ENCODE assay signal across 16 cellular contexts in the genomic region with DNA sequence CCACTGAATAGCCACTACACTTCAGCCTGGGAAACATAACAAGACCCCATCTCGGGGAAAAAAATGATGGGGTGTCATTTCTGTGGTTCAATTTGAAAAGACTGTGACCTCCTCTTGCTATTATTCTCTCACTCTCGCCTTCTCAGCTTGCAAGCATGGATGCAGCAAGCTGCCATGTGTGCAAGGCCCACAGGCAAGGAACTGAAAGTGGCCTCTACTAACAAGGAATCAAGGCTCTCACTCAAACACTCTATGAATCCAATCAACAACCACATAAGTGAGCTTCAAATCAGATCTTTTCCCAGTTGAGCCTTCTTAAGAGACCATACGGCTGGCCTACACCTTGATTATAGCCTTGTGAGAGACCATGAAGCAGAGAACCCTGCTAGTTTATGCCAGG. TPM values are rescaled to one million over a fixed set of nuclear protein-coding genes. Genes with fewer than 3 reads are reported as not detected.
DNase-seq lines count a peak whose midpoint lies in the region; ATAC-seq and TF ChIP-seq lines count a peak whose summit lies in the region.
"Had no signal": no experiment of that assay in that cellular context is flagged by ENCODE, and none has a peak within 500 bp of the region (broad histone marks: within the 10 kb centered on the region; RNA-seq: fewer than 3 reads in every experiment).

No MANE protein-coding gene starts in this region.

- DNase-seq in mammary epithelial cell (no peak), MCF 10A (ENCODE audit: unreplicated experiment) (no peak), uterus (no peak), GM13977 (ENCODE audit: low spot score) (no peak), NCI-H2081 (lab: John Stamatoyannopoulos, UW) (no peak), medulla oblongata (ENCODE audit: extremely low spot score) (no peak)
- DNase-seq in activated CD8-positive, alpha-beta T cell treated with anti-CD3 and anti-CD28 coated beads, Interleukin-2, amount 10 ng/mL, durations not matched to agents 7 days and 5 days, result no peak
- DNase-seq: activated CD8-positive, alpha-beta memory T cell treated with anti-CD3 and anti-CD28 coated beads, Interleukin-2, amount 50 U/mL, for 48 hours; amniotic stem cell; NCI-H187; NCI-H774; posterior cingulate gyrus; SIG-M5 had no signal

- no peak overlapping the region for H3K4me3 Mint-ChIP-seq in MCF 10A (ENCODE audit: unreplicated experiment)
- H3K4me3 Mint-ChIP-seq in activated CD8-positive, alpha-beta T cell treated with anti-CD3 and anti-CD28 coated beads, Interleukin-2, amount 10 ng/mL, durations not matched to agents 7 days and 5 days, result no peak overlapping the region

- H3K4me1 Mint-ChIP-seq in MCF 10A (ENCODE audit: insufficient read depth, unreplicated experiment), result peaks cover 8% of the 10 kb centered on the region
- peaks cover 13% of the 10 kb centered on the region for H3K4me1 Mint-ChIP-seq in activated CD8-positive, alpha-beta T cell treated with anti-CD3 and anti-CD28 coated beads, Interleukin-2, amount 10 ng/mL, durations not matched to agents 7 days and 5 days (ENCODE audit: low read depth)

- WGBS in mammary epithelial cell (ENCODE audit: low coverage, missing lambda C conversion rate), result 96% methylated on average over 3 of the region's 3 CpGs

- H3K27ac ChIP-seq in mammary epithelial cell (ENCODE audit: insufficient read depth, low read depth, low read length), result no peak overlapping the region
- peak overlapping the region; percentile 79 to 80 for H3K27ac ChIP-seq in uterus

- H3K4me3 ChIP-seq in mammary epithelial cell (replicated peaks in 1 of 3; ENCODE audit: insufficient read depth in 1 of 3, low read depth in 2 of 3, low read length in 3 of 3) (no peak overlapping the region), uterus (no peak overlapping the region)
- H3K4me3 ChIP-seq: lung had no signal

- CTCF ChIA-PET in mammary epithelial cell (lab: Charles Lee; ENCODE audit: low non-redundant PET) (interaction anchor here (0.7 kb wide), 1 partner anchor 119 kb away, joined by 3 read pairs; no protein-coding TSS in a partner anchor), MCF 10A (lab: Yijun Ruan, JAX) (interaction anchor here (0.5 to 10.7 kb wide), 17 partner anchors 12 to 1058 kb away, joined by 3 to 118 read pairs (median 4); a partner anchor contains a TSS)
- CTCF ChIA-PET in activated CD8-positive, alpha-beta T cell treated with anti-CD3 and anti-CD28 coated beads, Interleukin-2, amount 10 ng/mL, durations not matched to agents 7 days and 5 days (lab: Charles Lee), result interaction anchor here (0.7 to 8.1 kb wide), 29 partner anchors 9 to 676 kb away, joined by 3 to 153 read pairs (median 10); a partner anchor contains a TSS

- H3K27ac Mint-ChIP-seq in MCF 10A (ENCODE audit: low read depth, unreplicated experiment), result no peak overlapping the region
- peak overlapping the region; percentile 70 for H3K27ac Mint-ChIP-seq in activated CD8-positive, alpha-beta T cell treated with anti-CD3 and anti-CD28 coated beads, Interleukin-2, amount 10 ng/mL, durations not matched to agents 7 days and 5 days

- H3K4me2 ChIP-seq in mammary epithelial cell (ENCODE audit: insufficient read depth, low read depth, low read length), result no peak overlapping the region

- H3K27me3 ChIP-seq in mammary epithelial cell (ENCODE audit: insufficient read depth, low read length) (no peaks in the 10 kb centered on the region), uterus (no peaks in the 10 kb centered on the region)
- H3K27me3 ChIP-seq: esophagus muscularis mucosa had no signal

- H3K4me1 ChIP-seq in mammary epithelial cell (ENCODE audit: insufficient read depth, low read length), result peaks cover 21% of the 10 kb centered on the region
- H3K4me1 ChIP-seq in uterus, result no peaks in the 10 kb centered on the region

- no peaks in the 10 kb centered on the region for H3K9me3 Mint-ChIP-seq in MCF 10A (ENCODE audit: unreplicated experiment)
- H3K9me3 Mint-ChIP-seq in activated CD8-positive, alpha-beta T cell treated with anti-CD3 and anti-CD28 coated beads, Interleukin-2, amount 10 ng/mL, durations not matched to agents 7 days and 5 days (ENCODE audit: insufficient read depth), result no peaks in the 10 kb centered on the region

- TF ChIP-seq CTCF in mammary epithelial cell (conservative IDR thresholded peaks at IDR 0.05 in 1 of 2, IDR thresholded peaks at IDR 0.05 in 1 of 2; ENCODE audit: extremely low read depth in 1 of 2, insufficient read depth in 1 of 2, low read depth in 1 of 2, low read length in 2 of 2) (no peak), MCF 10A (IDR thresholded peaks at IDR 0.05; ENCODE audit: unreplicated experiment) (no peak), uterus (IDR thresholded peaks at IDR 0.05) (no peak), GM13977 (IDR thresholded peaks at IDR 0.05; ENCODE audit: extremely low read depth, insufficient read depth, missing control alignments) (no peak)

- POLR2A ChIA-PET in MCF 10A (lab: Yijun Ruan, JAX), result interaction anchor here (0.5 to 1.9 kb wide), 4 partner anchors 15 to 716 kb away, joined by 3 to 15 read pairs (median 4); a partner anchor contains a TSS
- POLR2A ChIA-PET in activated CD8-positive, alpha-beta T cell treated with anti-CD3 and anti-CD28 coated beads, Interleukin-2, amount 10 ng/mL, durations not matched to agents 7 days and 5 days (lab: Charles Lee), result interaction anchor here (1.0 to 1.4 kb wide), 2 partner anchors 17 to 66 kb away, joined by 3 to 5 read pairs; a partner anchor contains a TSS

- no TSS peak for BruUV-seq in mammary epithelial cell (replicated peaks; lab: Mats Ljungman, UMichigan)
- no TSS peak for BruUV-seq in MCF 10A (replicated peaks; lab: Mats Ljungman, UMichigan)

- H2AFZ ChIP-seq in mammary epithelial cell (ENCODE audit: low read depth, low read length), result peak overlapping the region; percentile 41

- H3K79me2 ChIP-seq in mammary epithelial cell (ENCODE audit: insufficient read depth, low read length), result no peaks in the 10 kb centered on the region

- intact Hi-C loops in mammary epithelial cell (cut with micrococcal nuclease) (loop anchor here (5.0 kb wide), 1 partner anchor 304 kb away; a partner anchor contains a TSS), MCF 10A (cut with micrococcal nuclease) (loop anchor here (5.0 to 10.0 kb wide), 4 partner anchors 172 to 1158 kb away; no protein-coding TSS in a partner anchor), uterus (cut with DNase I; ENCODE audit: low total_unique reads) (loop anchor here (10.0 kb wide), 2 partner anchors 118 to 218 kb away; no protein-coding TSS in a partner anchor)

- dilution Hi-C loops in mammary epithelial cell (cut with HindIII; ENCODE audit: low sequenced_read_pairs), result no loop called here

- ATAC-seq in HG02610 (IDR thresholded peaks at IDR 0.05; ENCODE audit: unreplicated experiment), result peak; percentile 17
- ATAC-seq in activated CD8-positive, alpha-beta T cell treated with anti-CD3 and anti-CD28 coated beads, Interleukin-2, amount 10 ng/mL, durations not matched to agents 7 days and 5 days, result no peak

- H3K36me3 ChIP-seq in mammary epithelial cell (ENCODE audit: insufficient read depth, low read length) (no peaks in the 10 kb centered on the region), uterus (no peaks in the 10 kb centered on the region)
- H3K36me3 ChIP-seq: esophagus muscularis mucosa had no signal

- H3K9me3 ChIP-seq in mammary epithelial cell (replicated peaks; ENCODE audit: insufficient read depth, low read length) (peaks cover 3% of the 10 kb centered on the region), uterus (peaks cover 0 to 3% of the 10 kb centered on the region in 2 donors)
- H3K9me3 ChIP-seq: esophagus muscularis mucosa had no signal

- H4K20me1 ChIP-seq in mammary epithelial cell (ENCODE audit: insufficient read depth, low read length), result no peaks in the 10 kb centered on the region

- H3K9ac ChIP-seq in mammary epithelial cell (ENCODE audit: insufficient read depth, low read length), result no peak overlapping the region

- H3K36me3 Mint-ChIP-seq in MCF 10A (ENCODE audit: insufficient read depth, unreplicated experiment), result no peaks in the 10 kb centered on the region
- no peaks in the 10 kb centered on the region for H3K36me3 Mint-ChIP-seq in activated CD8-positive, alpha-beta T cell treated with anti-CD3 and anti-CD28 coated beads, Interleukin-2, amount 10 ng/mL, durations not matched to agents 7 days and 5 days (ENCODE audit: low read depth)

- in situ Hi-C loops in mammary epithelial cell (cut with MboI; ENCODE audit: low sequenced_read_pairs in 2 of 2) (loop anchor here (10.0 to 25.0 kb wide), 3 partner anchors 118 to 1046 kb away; no protein-coding TSS in a partner anchor), GM13977 (cut with MboI; ENCODE audit: low pct_unique_long_range_greater_than_20kb, low sequenced_read_pairs, unreplicated experiment) (loop anchor here (5.0 to 25.0 kb wide), 3 partner anchors 116 to 379 kb away; no protein-coding TSS in a partner anchor)

- TF ChIP-seq POLR2A in uterus (IDR thresholded peaks at IDR 0.05), result no peak

- H3K27me3 Mint-ChIP-seq in MCF 10A (ENCODE audit: insufficient read depth, unreplicated experiment), result no peaks in the 10 kb centered on the region
- peaks cover 2% of the 10 kb centered on the region for H3K27me3 Mint-ChIP-seq in activated CD8-positive, alpha-beta T cell treated with anti-CD3 and anti-CD28 coated beads, Interleukin-2, amount 10 ng/mL, durations not matched to agents 7 days and 5 days (ENCODE audit: low read depth)

RNA-seq across cellular contexts. Expression of a gene that starts 17.9 kb away (rescaled TPM):
- total RNA-seq in mammary epithelial cell, result 10 to 100 TPM; 73.0 to 85.0 TPM
- polyA plus RNA-seq in mammary epithelial cell, result 69.0 TPM
- polyA minus RNA-seq in mammary epithelial cell, result 46.9 TPM
- 71.4 and 96.4 TPM in 2 replicates for total RNA-seq in MCF 10A (2022)
- total RNA-seq in activated CD8-positive, alpha-beta T cell treated with anti-CD3 and anti-CD28 coated beads, Interleukin-2, amount 10 ng/mL, durations not matched to agents 7 days and 5 days, result 10 to 100 TPM; 45.7 to 54.4 TPM
- 100 to 1,000 TPM in 2 of 4 donors, 10 to 100 TPM in 2; 64.5 to 108 (median 91.2) TPM for total RNA-seq in uterus
